11 cellular contexts compared by ENCODE assay signal in genomic region chr10:62080905-62081304, GRCh38.
DNase-seq lines count a peak whose midpoint lies in the region; ATAC-seq and TF ChIP-seq lines count a peak whose summit lies in the region.
"Had no signal": no experiment of that assay in that cellular context is flagged by ENCODE, and none has a peak within 500 bp of the region (broad histone marks: within the 10 kb centered on the region; RNA-seq: fewer than 3 reads in every experiment).

No MANE protein-coding gene starts in this region.

- peaks cover 93% of the 10 kb centered on the region for H3K4me1 Mint-ChIP-seq in activated T-cell treated with anti-CD3 and anti-CD28 coated beads, Interleukin-2, amount 50 U/mL, for 24 hours (ENCODE audit: low read depth)
- H3K4me1 Mint-ChIP-seq in immature natural killer cell = peaks cover 41 to 48% of the 10 kb centered on the region in 2 donors

- DNase-seq in activated T-cell treated with anti-CD3 and anti-CD28 coated beads, Interleukin-2, amount 50 U/mL, for 24 hours = no peak
- DNase-seq in activated T-cell treated with anti-CD3 and anti-CD28 coated beads, Interleukin-2, amount 50 U/mL, for 48 hours = no peak
- no peak for DNase-seq in SK-N-MC (ENCODE audit: low read depth, low spot score)
- DNase-seq in immature natural killer cell = no peak
- no peak for DNase-seq in thoracic aorta (ENCODE audit: low spot score)
- DNase-seq in NCI-H2171 treated with DMSO at 0.1 percent for 48 hours (lab: John Stamatoyannopoulos, UW) = no peak
- no peak for DNase-seq in foreskin melanocyte
- DNase-seq: NCI-H1930; SIG-M5; stimulated activated CD4-positive, alpha-beta T cell treated with anti-CD3 and anti-CD28 coated beads, Interleukin-12 subunit alpha, Interleukin-12 subunit beta, amount 100 ng/mL, for 4 hours had no signal

- H3K27ac ChIP-seq in SK-N-MC (peak overlapping the region; percentile 97), thoracic aorta (peak overlapping the region; percentile 58 to 85)

- no peaks in the 10 kb centered on the region for H3K27me3 Mint-ChIP-seq in activated T-cell treated with anti-CD3 and anti-CD28 coated beads, Interleukin-2, amount 50 U/mL, for 24 hours
- H3K27me3 Mint-ChIP-seq in immature natural killer cell (ENCODE audit: low read depth in 3 of 3) = no peaks in the 10 kb centered on the region

- H3K9me3 ChIP-seq in SK-N-MC (ENCODE audit: low read depth, low read length) (no peaks in the 10 kb centered on the region), thoracic aorta (no peaks in the 10 kb centered on the region)

- H3K9me3 Mint-ChIP-seq in activated T-cell treated with anti-CD3 and anti-CD28 coated beads, Interleukin-2, amount 50 U/mL, for 24 hours = peaks cover 7% of the 10 kb centered on the region
- no peaks in the 10 kb centered on the region for H3K9me3 Mint-ChIP-seq in immature natural killer cell

- H3K36me3 ChIP-seq in SK-N-MC (ENCODE audit: insufficient read depth, low read length) (peaks cover 4% of the 10 kb centered on the region), thoracic aorta (peaks cover 4% of the 10 kb centered on the region)

- TF ChIP-seq CTCF in thoracic aorta (IDR thresholded peaks at IDR 0.05) = peak; percentile 31

- H3K9ac ChIP-seq in SK-N-MC (ENCODE audit: insufficient read length) = no peak overlapping the region

- H3K4me1 ChIP-seq in thoracic aorta (ENCODE audit: control insufficient read depth in 1 of 2, low read depth in 2 of 2) = peaks cover 61 to 93% of the 10 kb centered on the region in 2 donors

- H3K36me3 Mint-ChIP-seq in activated T-cell treated with anti-CD3 and anti-CD28 coated beads, Interleukin-2, amount 50 U/mL, for 24 hours (ENCODE audit: low read depth) = peaks cover 100% of the 10 kb centered on the region
- peaks cover 18 to 34% (median 20%) of the 10 kb centered on the region in 3 donors for H3K36me3 Mint-ChIP-seq in immature natural killer cell

- peak overlapping the region; percentile 16 for H3K4me3 Mint-ChIP-seq in activated T-cell treated with anti-CD3 and anti-CD28 coated beads, Interleukin-2, amount 50 U/mL, for 24 hours
- H3K4me3 Mint-ChIP-seq in immature natural killer cell = no peak overlapping the region

- peak overlapping the region; percentile 95 for H3K27ac Mint-ChIP-seq in activated T-cell treated with anti-CD3 and anti-CD28 coated beads, Interleukin-2, amount 50 U/mL, for 24 hours
- H3K27ac Mint-ChIP-seq in immature natural killer cell = peak overlapping the region in 4 of 6 donors; percentile 15 to 47 (median 33)

- H3K27me3 ChIP-seq in thoracic aorta (replicated peaks; ENCODE audit: insufficient read depth) = no peaks in the 10 kb centered on the region

- H3K4me3 ChIP-seq in SK-N-MC = peak overlapping the region; percentile 64
- no peak overlapping the region for H3K4me3 ChIP-seq in thoracic aorta

- ATAC-seq in thoracic aorta (ENCODE audit: insufficient number of reproducible peaks, low FRiP score, low read depth) (no peak), HG03159 (IDR thresholded peaks at IDR 0.05; ENCODE audit: unreplicated experiment) (no peak)
